In genomic region chr9:20303066-20303465, GRCh38 we compare ENCODE assay signal across 15 cellular contexts.
A peak's percentile ranks its signal among the peaks of the same experiment; 100 is the strongest.
DNase-seq lines count a peak whose midpoint lies in the region; ATAC-seq, FAIRE-seq and TF ChIP-seq lines count a peak whose summit lies in the region.
"Had no signal": no experiment of that assay in that cellular context is flagged by ENCODE, and none has a peak within 500 bp of the region (broad histone marks: within the 10 kb centered on the region; RNA-seq: fewer than 3 reads in every experiment).

No MANE protein-coding gene starts in this region.

- H3K4me3 ChIP-seq in H1 (ENCODE audit: extremely low read depth in 1 of 4, insufficient read depth in 2 of 4, low read depth in 3 of 4, low read length in 4 of 4) = peak overlapping the region in 1 of 4 experiments; percentile 39; a peak in 2 of 8 replicates
- no peak overlapping the region for H3K4me3 ChIP-seq in gastroesophageal sphincter
- H3K4me3 ChIP-seq: HAP-1, K562 had no signal

- peaks cover 2% of the 10 kb centered on the region; the same call in 1 of the 2 replicates for H3K27me3 Mint-ChIP-seq in H9 (ENCODE audit: low read depth)
- H3K27me3 Mint-ChIP-seq in nephron (ENCODE audit: low read depth) = peaks cover 3% of the 10 kb centered on the region

- TF ChIP-seq EP300 in H1 (IDR thresholded peaks at IDR 0.05; ENCODE audit: borderline replicate concordance in 1 of 2, low read depth in 2 of 2, low read length in 2 of 2) (no peak), gastroesophageal sphincter (IDR thresholded peaks at IDR 0.05) (no peak)

- H3K79me2 ChIP-seq in H9 (ENCODE audit: insufficient read depth, low read length) = no peaks in the 10 kb centered on the region
- no peaks in the 10 kb centered on the region for H3K79me2 ChIP-seq in H1 (ENCODE audit: control insufficient read depth in 1 of 2, insufficient read depth in 2 of 2, low read length in 2 of 2)

- no peak overlapping the region for H3K23ac ChIP-seq in H9 (ENCODE audit: insufficient read length, low read depth, low read length)
- H3K23ac ChIP-seq in H1 (ENCODE audit: insufficient read length) = no peak overlapping the region

- intact Hi-C loops in cardiac septum (cut with DNase I) = no loop called here

- no CpG with 5 or more reads among the region's 2 CpGs for WGBS in H9 (ENCODE audit: extremely low coverage, insufficient read length, low lambda C conversion rate)
- WGBS in H1 (ENCODE audit: extremely low coverage in 1 of 2, insufficient coverage in 1 of 2, insufficient read length in 1 of 2, insufficient replicate concordance in 2 of 2, low coverage in 1 of 2, low lambda C conversion rate in 2 of 2, missing lambda C conversion rate in 1 of 2), 2 experiments = 5% methylated on average over 2 of the region's 2 CpGs; no CpG with 5 or more reads in 1 of the 2 experiments
- WGBS in gastroesophageal sphincter (ENCODE audit: low coverage in 1 of 2), 2 donors = 25 to 90% methylated on average over 1 to 2 of the region's 2 CpGs

- FAIRE-seq in H1 (lab: Jason Lieb, UNC) = no peak
- FAIRE-seq: GM19239, K562 had no signal

- peaks cover 22% of the 10 kb centered on the region for H3K4me1 ChIP-seq in H9 (ENCODE audit: insufficient read depth, low read length)
- peaks cover 6 to 36% (median 27%) of the 10 kb centered on the region in 4 experiments; a peak in 6 of 7 replicates for H3K4me1 ChIP-seq in H1 (replicated peaks in 1 of 4; ENCODE audit: control insufficient read depth in 3 of 4, insufficient read depth in 4 of 4, low read length in 3 of 4)
- H3K4me1 ChIP-seq in gastroesophageal sphincter = peaks cover 0 to 13% (median 1%) of the 10 kb centered on the region in 3 donors
- H3K4me1 ChIP-seq: Caco-2 had no signal

- H3K79me1 ChIP-seq in H9 (ENCODE audit: insufficient read depth, low read depth, low read length, poor library complexity, severe bottlenecking) (no peaks in the 10 kb centered on the region), H1 (ENCODE audit: low read depth, low read length) (no peaks in the 10 kb centered on the region)

- peaks cover 8 to 15% of the 10 kb centered on the region in 2 experiments; a peak in 4 of 5 replicates for H3K9me3 Mint-ChIP-seq in H9
- H3K9me3 Mint-ChIP-seq in nephron = peaks cover 4% of the 10 kb centered on the region
- H3K9me3 Mint-ChIP-seq: CD8-positive, alpha-beta memory T cell had no signal

- H2AK5ac ChIP-seq in H9 (ENCODE audit: insufficient read length, low read length) = no peak overlapping the region
- H2AK5ac ChIP-seq in H1 (ENCODE audit: low read depth, low read length) = no peak overlapping the region

- H3K18ac ChIP-seq in H9 (ENCODE audit: insufficient read length, low read depth, low read length) (no peak overlapping the region), H1 (ENCODE audit: extremely low read depth, low read length) (peak overlapping the region; percentile 9; the same call in 1 of the 2 replicates)

- no peak overlapping the region for H3T11ph ChIP-seq in H9 (ENCODE audit: low read length)

- no peak for ATAC-seq in gastroesophageal sphincter
- ATAC-seq: K562 had no signal

- H4K20me1 ChIP-seq in H9 (ENCODE audit: control insufficient read depth, insufficient read depth, insufficient read length) (no peaks in the 10 kb centered on the region), H1 (replicated peaks in 1 of 2; ENCODE audit: control insufficient read depth in 1 of 2, insufficient read depth in 2 of 2, low read length in 2 of 2) (no peaks in the 10 kb centered on the region)

- H3K4ac ChIP-seq in H9 (ENCODE audit: low read depth, low read length) (no peak overlapping the region), H1 (replicated peaks; ENCODE audit: insufficient read length, low read depth, low read length) (no peak overlapping the region)

- H3K36me3 Mint-ChIP-seq in H9 (ENCODE audit: insufficient read depth in 1 of 3, low read depth in 3 of 3) (peaks cover 0 to 22% (median 13%) of the 10 kb centered on the region in 3 experiments; a peak in 5 of 7 replicates), nephron (ENCODE audit: low read depth) (no peaks in the 10 kb centered on the region)
- H3K36me3 Mint-ChIP-seq: CD14-positive monocyte; CD8-positive, alpha-beta memory T cell had no signal

- no peak overlapping the region for H3K14ac ChIP-seq in H9 (ENCODE audit: insufficient read depth, low read length)
- H3K14ac ChIP-seq in H1 (ENCODE audit: insufficient read length) = no peak overlapping the region

- peak overlapping the region; percentile 33 for H3K4me2 ChIP-seq in H9 (ENCODE audit: insufficient read depth, insufficient read length, low read length)
- peak overlapping the region; percentile 49 to 64; a peak in 3 of 4 replicates for H3K4me2 ChIP-seq in H1 (ENCODE audit: insufficient read depth in 1 of 2, low read depth in 2 of 2, low read length in 2 of 2)

- DNase-seq in H9 (no peak), H1 (ENCODE audit: low read depth in 1 of 2, low spot score in 2 of 2) (no peak), LoVo (ENCODE audit: low spot score) (no peak), cardiac septum (ENCODE audit: low spot score) (no peak), NCI-H1048 (lab: John Stamatoyannopoulos, UW) (no peak)
- DNase-seq: Caco-2; CD8-positive, alpha-beta memory T cell; DND-41; GF-D8 had no signal

- H3K27me3 ChIP-seq in H9 (ENCODE audit: insufficient read depth, low read length) = no peaks in the 10 kb centered on the region
- H3K27me3 ChIP-seq in H1 (replicated peaks in 1 of 4; ENCODE audit: control insufficient read depth in 3 of 4, extremely low read depth in 1 of 4, insufficient read depth in 3 of 4, low read length in 3 of 4) = no peaks in the 10 kb centered on the region
- no peaks in the 10 kb centered on the region for H3K27me3 ChIP-seq in gastroesophageal sphincter

- H2BK12ac ChIP-seq in H9 (ENCODE audit: insufficient read length, low read depth, low read length) (no peak overlapping the region), H1 (ENCODE audit: low read depth, low read length) (no peak overlapping the region)

- H2AFZ ChIP-seq in H9 (ENCODE audit: low read length) (no peak overlapping the region), H1 (ENCODE audit: low read length) (no peak overlapping the region)

- H2BK5ac ChIP-seq in H9 (ENCODE audit: insufficient read length, low read length) = no peak overlapping the region
- H2BK5ac ChIP-seq in H1 (ENCODE audit: low read depth, low read length) = peak overlapping the region; percentile 82; the same call in 1 of the 2 replicates

- H4K5ac ChIP-seq in H9 (ENCODE audit: insufficient read length, low read depth, low read length) (no peak overlapping the region), H1 (ENCODE audit: insufficient read length, low read depth, low read length) (peak overlapping the region; percentile 98)

- H3K23me2 ChIP-seq in H9 (ENCODE audit: insufficient read length, low read depth, low read length, poor library complexity, severe bottlenecking) = no peaks in the 10 kb centered on the region
- no peaks in the 10 kb centered on the region for H3K23me2 ChIP-seq in H1 (ENCODE audit: low read depth, low read length)

- POLR2A ChIA-PET in H1 (lab: Charles Lee; ENCODE audit: partially characterized antibody) = no interaction called here

- TF ChIP-seq CTCF in H9 (conservative IDR thresholded peaks at IDR 0.05) = no peak
- TF ChIP-seq CTCF in H1 (IDR thresholded peaks at IDR 0.05; ENCODE audit: control extremely low read depth in 1 of 3, insufficient read depth in 1 of 3, low read depth in 1 of 3, low read length in 3 of 3) = no peak
- TF ChIP-seq CTCF in nephron (IDR thresholded peaks at IDR 0.05; ENCODE audit: unreplicated experiment in 3 of 3) = no peak
- no peak for TF ChIP-seq CTCF in gastroesophageal sphincter (IDR thresholded peaks at IDR 0.05)

- H2BK20ac ChIP-seq in H9 (ENCODE audit: low read depth, low read length, poor library complexity, severe bottlenecking) (no peak overlapping the region), H1 (ENCODE audit: low read length) (0 out of 2 replicates have a peak overlapping the region, but pooled peaks have one; percentile 95)

- no peak overlapping the region for H3K9ac ChIP-seq in H9 (ENCODE audit: extremely low read depth, insufficient read length, low read length)
- H3K9ac ChIP-seq in H1 (replicated peaks in 1 of 4; ENCODE audit: extremely low read depth in 1 of 4, low read depth in 3 of 4, low read length in 3 of 4) = no peak overlapping the region

- H3K27ac Mint-ChIP-seq in H9 (peak overlapping the region; percentile 36 to 95 (median 72); a peak in 6 of 7 replicates), nephron (peak overlapping the region in 2 of 3 experiments; percentile 45 to 75)
- H3K27ac Mint-ChIP-seq: CD14-positive monocyte; CD8-positive, alpha-beta memory T cell had no signal

- H2BK15ac ChIP-seq in H9 (ENCODE audit: low read depth, low read length) (no peak overlapping the region), H1 (ENCODE audit: low read length) (no peak overlapping the region)

- CTCF ChIA-PET in H1 (lab: Charles Lee; ENCODE audit: partially characterized antibody) = interaction anchor here (0.8 kb wide), 1 partner anchor 357 kb away, joined by 3 read pairs; no protein-coding TSS in a partner anchor

- H4K8ac ChIP-seq in H9 (replicated peaks; ENCODE audit: insufficient read length, low read depth, low read length) = no peak overlapping the region
- no peak overlapping the region for H4K8ac ChIP-seq in H1 (ENCODE audit: extremely low read depth, insufficient read depth, low read length)

- H3K27ac ChIP-seq in H9 (ENCODE audit: insufficient read length, low read depth, low read length) (no peak overlapping the region), H1 (ENCODE audit: low read depth, low read length) (peak overlapping the region; percentile 71; the same call in 1 of the 2 replicates), gastroesophageal sphincter (no peak overlapping the region)

- no peak for TF ChIP-seq RAD21 in H1 (IDR thresholded peaks at IDR 0.05 in 1 of 2, conservative IDR thresholded peaks at IDR 0.05 in 1 of 2; ENCODE audit: low read depth in 2 of 2, low read length in 2 of 2)

- H3K36me3 ChIP-seq in H1 (ENCODE audit: control insufficient read depth in 2 of 4, insufficient read depth in 4 of 4, low read length in 3 of 4) (no peaks in the 10 kb centered on the region), gastroesophageal sphincter (no peaks in the 10 kb centered on the region)
- H3K36me3 ChIP-seq: HAP-1 had no signal

- H3K4me3 Mint-ChIP-seq in H9 = peak overlapping the region; percentile 2 to 60; a peak in 4 of 5 replicates
- H3K4me3 Mint-ChIP-seq in nephron = no peak overlapping the region
- H3K4me3 Mint-ChIP-seq: CD14-positive monocyte; CD8-positive, alpha-beta memory T cell had no signal

- TF ChIP-seq POLR2A in H1 (IDR thresholded peaks at IDR 0.05; ENCODE audit: control extremely low read depth in 1 of 2, low read depth in 2 of 2, low read length in 2 of 2) = no peak
- no peak for TF ChIP-seq POLR2A in gastroesophageal sphincter (IDR thresholded peaks at IDR 0.05)

- H2BK120ac ChIP-seq in H9 (ENCODE audit: low read depth, low read length, poor library complexity, severe bottlenecking) = no peak overlapping the region
- no peak overlapping the region for H2BK120ac ChIP-seq in H1 (replicated peaks; ENCODE audit: low read depth, low read length)

- no peak overlapping the region for H3K56ac ChIP-seq in H9 (ENCODE audit: insufficient read length, low read depth, low read length)
- H3K56ac ChIP-seq in H1 (replicated peaks; ENCODE audit: insufficient read length, low read depth, low read length) = no peak overlapping the region

- peaks cover 66 to 68% of the 10 kb centered on the region in 2 experiments for H3K4me1 Mint-ChIP-seq in H9
- H3K4me1 Mint-ChIP-seq in nephron = peaks cover 32% of the 10 kb centered on the region
- H3K4me1 Mint-ChIP-seq: CD14-positive monocyte had no signal

- H4K91ac ChIP-seq in H9 (ENCODE audit: insufficient read length, low read depth, low read length) (no peak overlapping the region), H1 (replicated peaks; ENCODE audit: insufficient read length, low read length) (no peak overlapping the region)

- H3K9me3 ChIP-seq in H9 (ENCODE audit: control insufficient read depth, low read depth, low read length) (no peaks in the 10 kb centered on the region), H1 (ENCODE audit: insufficient read depth in 2 of 2, low read depth in 1 of 2, low read length in 1 of 2) (no peaks in the 10 kb centered on the region), gastroesophageal sphincter (no peaks in the 10 kb centered on the region)
- H3K9me3 ChIP-seq: Caco-2, HAP-1 had no signal

Comparison
In these comparisons a context has a peak if more than half of its experiments do, and no peak if none do; other contexts are left out.
1. H3K4me3 Mint-ChIP-seq: peak in H9 (2 of 2); none in nephron (0 of 3).